Comparison of ENCODE assay signal across 9 cellular contexts in genomic region chr13:30792257-30793000, GRCh38. TPM values are rescaled to one million over a fixed set of nuclear protein-coding genes. Genes with fewer than 3 reads are reported as not detected.
DNase-seq lines count a peak whose midpoint lies in the region; ATAC-seq, FAIRE-seq and TF ChIP-seq lines count a peak whose summit lies in the region.
"Had no signal": no experiment of that assay in that cellular context is flagged by ENCODE, and none has a peak within 500 bp of the region (broad histone marks: within the 10 kb centered on the region; RNA-seq: fewer than 3 reads in every experiment).

No MANE protein-coding gene starts in this region.

- no peak for TF ChIP-seq CTCF in kidney (IDR thresholded peaks at IDR 0.05; ENCODE audit: borderline replicate concordance, extremely low read depth, insufficient read depth)

- H3K27me3 ChIP-seq in effector memory CD4-positive, alpha-beta T cell (replicated peaks; ENCODE audit: control insufficient read depth, insufficient read depth, low read length, poor library complexity, severe bottlenecking): no peaks in the 10 kb centered on the region

- H3K36me3 ChIP-seq in kidney (ENCODE audit: control insufficient read depth in 1 of 2, insufficient read depth in 2 of 2, low read length in 2 of 2): no peaks in the 10 kb centered on the region
- no peaks in the 10 kb centered on the region for H3K36me3 ChIP-seq in effector memory CD4-positive, alpha-beta T cell (ENCODE audit: control insufficient read depth, insufficient read depth, low read length)

- H3K4me3 ChIP-seq in kidney (ENCODE audit: low read length in 2 of 2): no peak overlapping the region
- H3K4me3 ChIP-seq in effector memory CD4-positive, alpha-beta T cell (ENCODE audit: insufficient read depth, low read depth, low read length, poor library complexity, severe bottlenecking): no peak overlapping the region

- H3K9me3 ChIP-seq in kidney (ENCODE audit: control insufficient read depth in 1 of 2, low read length in 2 of 2): no peaks in the 10 kb centered on the region
- no peaks in the 10 kb centered on the region for H3K9me3 ChIP-seq in effector memory CD4-positive, alpha-beta T cell (ENCODE audit: control insufficient read depth, low read length)

- FAIRE-seq in kidney (lab: Jason Lieb, UNC): peak; percentile 23

- H3K9ac ChIP-seq in kidney (ENCODE audit: low read length in 2 of 2): no peak overlapping the region

- in situ Hi-C loops in T47D (cut with HindIII; ENCODE audit: low pct_unique_long_range_greater_than_20kb, low sequenced_read_pairs): no loop called here

- DNase-seq in NCI-H748 (lab: John Stamatoyannopoulos, UW; ENCODE audit: unreplicated experiment) (peak; percentile 60), NCI-H748 treated with DMSO at 0.1 percent for 48 hours (lab: John Stamatoyannopoulos, UW) (no peak), T47D (ENCODE audit: low read depth in 1 of 2, low spot score in 1 of 2) (peak; percentile 46 to 88), kidney (peak; percentile 94), substantia nigra (lab: John Stamatoyannopoulos, UW) (peak in 43 of 49 donors; percentile 14 to 91 (median 56))
- DNase-seq in effector memory CD4-positive, alpha-beta T cell: no peak
- no peak for DNase-seq in stimulated activated CD4-positive, alpha-beta T cell treated with anti-CD3 and anti-CD28 coated beads, Interleukin-2, amount 100 ng/mL, for 48 hours

- intact Hi-C loops in kidney (cut with DNase I): no loop called here

- H3K27ac ChIP-seq in kidney (ENCODE audit: low read depth in 2 of 2, low read length in 2 of 2) (no peak overlapping the region), substantia nigra (ENCODE audit: low read depth, low read length, poor library complexity, severe bottlenecking) (peak overlapping the region; percentile 14)
- H3K27ac ChIP-seq in effector memory CD4-positive, alpha-beta T cell (ENCODE audit: insufficient read depth, low read length, poor library complexity, severe bottlenecking): no peak overlapping the region

- H3K4me1 ChIP-seq in kidney (ENCODE audit: control insufficient read depth in 1 of 2, insufficient read depth in 1 of 2, low read depth in 1 of 2, low read length in 2 of 2): peaks cover 11 to 19% of the 10 kb centered on the region in 2 donors
- H3K4me1 ChIP-seq in effector memory CD4-positive, alpha-beta T cell (ENCODE audit: control insufficient read depth, insufficient read depth, low read length, poor library complexity, severe bottlenecking): peaks cover 20% of the 10 kb centered on the region

- no peak for ATAC-seq in HG02973 (IDR thresholded peaks at IDR 0.05; ENCODE audit: unreplicated experiment)
- ATAC-seq: CD8-positive, alpha-beta T cell had no signal

RNA-seq across cellular contexts. Expression of gene ALOX5AP, which starts 57.1 kb away (rescaled TPM):
- total RNA-seq in kidney: 25.0 TPM
- 15.4 TPM for polyA plus RNA-seq in kidney (ENCODE audit: insufficient read depth, low read depth, low replicate concordance)

Comparison
In these comparisons a context has a peak if more than half of its experiments do, and no peak if none do; other contexts are left out.
1. DNase-seq: peak in NCI-H748 (single experiment), T47D (2 of 2), kidney (single experiment) and substantia nigra (43 of 49); none in NCI-H748 treated with DMSO at 0.1 percent for 48 hours (single experiment), effector memory CD4-positive, alpha-beta T cell (0 of 3) and stimulated activated CD4-positive, alpha-beta T cell treated with anti-CD3 and anti-CD28 coated beads, Interleukin-2, amount 100 ng/mL, for 48 hours (0 of 2).